In genomic region chr12:50276912-50277671, GRCh38 we compare ENCODE assay signal across 2 cellular contexts.
TF ChIP-seq lines count a peak whose summit lies in the region.

No MANE protein-coding gene starts in this region.

TF ChIP-seq in IMR-90, 13 proteins besides CTCF, POLR2A, EP300 and RAD21:
- no peak for TF ChIP-seq MAFK (IDR thresholded peaks at IDR 0.05; ENCODE audit: low read depth, low read length)
- no peak for TF ChIP-seq RFX5 (IDR thresholded peaks at IDR 0.05; ENCODE audit: low read depth, low read length)
- TF ChIP-seq FOS (IDR thresholded peaks at IDR 0.05; ENCODE audit: low read depth, low read length), result no peak
- TF ChIP-seq USF2 (IDR thresholded peaks at IDR 0.05; ENCODE audit: low read depth, low read length), result no peak
- no peak for TF ChIP-seq MXI1 (IDR thresholded peaks at IDR 0.05; ENCODE audit: borderline replicate concordance, low read depth, low read length)
- no peak for TF ChIP-seq SMC3 (IDR thresholded peaks at IDR 0.05; ENCODE audit: low read depth, low read length)
- no peak for TF ChIP-seq CEBPB (IDR thresholded peaks at IDR 0.05; ENCODE audit: low read depth, low read length)
- TF ChIP-seq, protein P1, sequence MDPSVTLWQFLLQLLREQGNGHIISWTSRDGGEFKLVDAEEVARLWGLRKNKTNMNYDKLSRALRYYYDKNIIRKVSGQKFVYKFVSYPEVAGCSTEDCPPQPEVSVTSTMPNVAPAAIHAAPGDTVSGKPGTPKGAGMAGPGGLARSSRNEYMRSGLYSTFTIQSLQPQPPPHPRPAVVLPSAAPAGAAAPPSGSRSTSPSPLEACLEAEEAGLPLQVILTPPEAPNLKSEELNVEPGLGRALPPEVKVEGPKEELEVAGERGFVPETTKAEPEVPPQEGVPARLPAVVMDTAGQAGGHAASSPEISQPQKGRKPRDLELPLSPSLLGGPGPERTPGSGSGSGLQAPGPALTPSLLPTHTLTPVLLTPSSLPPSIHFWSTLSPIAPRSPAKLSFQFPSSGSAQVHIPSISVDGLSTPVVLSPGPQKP (IDR thresholded peaks at IDR 0.05; ENCODE audit: borderline replicate concordance, low read depth, low read length), result no peak
- TF ChIP-seq NFE2L2 (IDR thresholded peaks at IDR 0.05; ENCODE audit: low read depth, low read length), result no peak

TF ChIP-seq in SK-N-SH, 30 proteins besides CTCF, POLR2A, EP300 and RAD21:
- no peak for TF ChIP-seq MEF2A (IDR thresholded peaks at IDR 0.05; ENCODE audit: borderline replicate concordance, low read depth)
